ENCODE assay signal across 18 cellular contexts in genomic region chr21:46388896-46389295, GRCh38.
DNase-seq lines count a peak whose midpoint lies in the region; ATAC-seq and TF ChIP-seq lines count a peak whose summit lies in the region.
"Had no signal": no experiment of that assay in that cellular context is flagged by ENCODE, and none has a peak within 500 bp of the region (broad histone marks: within the 10 kb centered on the region; RNA-seq: fewer than 3 reads in every experiment).

No MANE protein-coding gene starts in this region.

- no peak overlapping the region for H4K5ac ChIP-seq in H9 (ENCODE audit: insufficient read length, low read depth, low read length)

- WGBS in H9 (ENCODE audit: extremely low coverage, insufficient read length, low lambda C conversion rate): no CpG with 5 or more reads among the region's 23 CpGs
- no CpG with 5 or more reads among the region's 23 CpGs for WGBS in neuronal stem cell (ENCODE audit: extremely low coverage in 2 of 2, insufficient read length in 2 of 2, insufficient replicate concordance in 1 of 2), 2 donors
- WGBS in body of pancreas, 2 donors: 91% methylated on average over 19 of the region's 23 CpGs; no CpG with 5 or more reads in 1 of the 2 donors

- H4K91ac ChIP-seq in H9 (ENCODE audit: insufficient read length, low read depth, low read length) (no peak overlapping the region), neuronal stem cell (ENCODE audit: low read depth, low read length, poor library complexity) (no peak overlapping the region)

- no peak overlapping the region for H3K4me2 ChIP-seq in H9 (ENCODE audit: insufficient read depth, insufficient read length, low read length)
- no peak overlapping the region for H3K4me2 ChIP-seq in neuronal stem cell (ENCODE audit: insufficient read depth, low read length, poor library complexity, severe bottlenecking)

- intact Hi-C loops in body of pancreas (cut with DNase I): no loop called here

- H2BK20ac ChIP-seq in H9 (ENCODE audit: low read depth, low read length, poor library complexity, severe bottlenecking): no peak overlapping the region

- no peak overlapping the region for H3K4ac ChIP-seq in H9 (ENCODE audit: low read depth, low read length)
- no peak overlapping the region for H3K4ac ChIP-seq in neuronal stem cell (ENCODE audit: low read length)

- H3K9ac ChIP-seq in H9 (ENCODE audit: extremely low read depth, insufficient read length, low read length): no peak overlapping the region
- H3K9ac ChIP-seq in neuronal stem cell (ENCODE audit: low read depth, low read length, poor library complexity): no peak overlapping the region
- H3K9ac ChIP-seq in skeletal muscle tissue (ENCODE audit: low read depth in 1 of 3, low read length in 3 of 3): no peak overlapping the region

- H2BK120ac ChIP-seq in H9 (ENCODE audit: low read depth, low read length, poor library complexity, severe bottlenecking) (no peak overlapping the region), neuronal stem cell (ENCODE audit: low read depth, low read length) (peak overlapping the region; percentile 67)

- peaks cover 0 to 2% of the 10 kb centered on the region in 2 experiments; a peak in 1 of 4 replicates for H3K4me1 Mint-ChIP-seq in H9

- H3K23ac ChIP-seq in H9 (ENCODE audit: insufficient read length, low read depth, low read length) (no peak overlapping the region), neuronal stem cell (ENCODE audit: low read depth, low read length, poor library complexity) (no peak overlapping the region)

- H3K4me1 ChIP-seq in H9 (ENCODE audit: insufficient read depth, low read length) (no peaks in the 10 kb centered on the region), neuronal stem cell (ENCODE audit: control insufficient read depth in 2 of 2, insufficient read depth in 1 of 2, low read depth in 1 of 2, low read length in 2 of 2) (no peaks in the 10 kb centered on the region), skeletal muscle tissue (ENCODE audit: control insufficient read depth in 3 of 3, insufficient read depth in 3 of 3, low read length in 3 of 3) (peaks cover 27 to 82% (median 57%) of the 10 kb centered on the region in 3 donors), body of pancreas (no peaks in the 10 kb centered on the region)
- H3K4me1 ChIP-seq: Peyer's patch had no signal

- TF ChIP-seq CTCF in H9 (conservative IDR thresholded peaks at IDR 0.05) (no peak), body of pancreas (IDR thresholded peaks at IDR 0.05) (no peak)

- H3K4me3 ChIP-seq in neuronal stem cell (ENCODE audit: low read length in 2 of 2) (no peak overlapping the region), skeletal muscle tissue (ENCODE audit: low read length in 3 of 3) (no peak overlapping the region), body of pancreas (no peak overlapping the region)
- H3K4me3 ChIP-seq: Peyer's patch had no signal

- H4K20me1 ChIP-seq in H9 (ENCODE audit: control insufficient read depth, insufficient read depth, insufficient read length): no peaks in the 10 kb centered on the region

- H3T11ph ChIP-seq in H9 (ENCODE audit: low read length): no peak overlapping the region

- H3K79me1 ChIP-seq in H9 (ENCODE audit: insufficient read depth, low read depth, low read length, poor library complexity, severe bottlenecking) (no peaks in the 10 kb centered on the region), neuronal stem cell (ENCODE audit: low read depth, low read length) (peaks cover 15% of the 10 kb centered on the region)

- no peaks in the 10 kb centered on the region for H3K23me2 ChIP-seq in H9 (ENCODE audit: insufficient read length, low read depth, low read length, poor library complexity, severe bottlenecking)

- H3K14ac ChIP-seq in H9 (ENCODE audit: insufficient read depth, low read length): no peak overlapping the region; the same call in 1 of the 2 replicates
- no peak overlapping the region for H3K14ac ChIP-seq in neuronal stem cell (ENCODE audit: low read length)

- H3K36me3 ChIP-seq in neuronal stem cell (replicated peaks in 1 of 2; ENCODE audit: control insufficient read depth in 2 of 2, insufficient read depth in 2 of 2, low read length in 2 of 2): peaks cover 34 to 81% of the 10 kb centered on the region in 2 donors
- peaks cover 53 to 66% (median 62%) of the 10 kb centered on the region in 3 donors for H3K36me3 ChIP-seq in skeletal muscle tissue (ENCODE audit: control insufficient read depth in 3 of 3, insufficient read depth in 3 of 3, low read length in 3 of 3)
- H3K36me3 ChIP-seq in body of pancreas (replicated peaks in 1 of 2; ENCODE audit: insufficient read depth in 1 of 2, low read depth in 2 of 2): no peaks in the 10 kb centered on the region

- H2BK15ac ChIP-seq in H9 (ENCODE audit: low read depth, low read length) (no peak overlapping the region), neuronal stem cell (ENCODE audit: low read length) (no peak overlapping the region)

- H4K8ac ChIP-seq in H9 (replicated peaks; ENCODE audit: insufficient read length, low read depth, low read length): no peak overlapping the region
- no peak overlapping the region for H4K8ac ChIP-seq in neuronal stem cell (ENCODE audit: low read depth, low read length)

- peaks cover 3 to 9% of the 10 kb centered on the region in 2 experiments; a peak in 4 of 5 replicates for H3K9me3 Mint-ChIP-seq in H9

- peaks cover 6% of the 10 kb centered on the region; the same call in 1 of the 2 replicates for H3K79me2 ChIP-seq in H9 (ENCODE audit: insufficient read depth, low read length)

- no peak for TF ChIP-seq POLR2A in body of pancreas (IDR thresholded peaks at IDR 0.05)

- no peak overlapping the region for H3K18ac ChIP-seq in H9 (ENCODE audit: insufficient read length, low read depth, low read length)
- H3K18ac ChIP-seq in neuronal stem cell (ENCODE audit: low read length): no peak overlapping the region

- H3K27ac ChIP-seq in H9 (ENCODE audit: insufficient read length, low read depth, low read length): no peak overlapping the region
- H3K27ac ChIP-seq in angular gyrus (ENCODE audit: low read depth, low read length): peak overlapping the region; percentile 13
- H3K27ac ChIP-seq in neuronal stem cell (replicated peaks; ENCODE audit: low read length): no peak overlapping the region
- peak overlapping the region; percentile 36 for H3K27ac ChIP-seq in skeletal muscle tissue (ENCODE audit: low read depth, low read length)
- no peak overlapping the region for H3K27ac ChIP-seq in body of pancreas
- H3K27ac ChIP-seq: Peyer's patch had no signal

- no peaks in the 10 kb centered on the region for H3K27me3 Mint-ChIP-seq in H9 (ENCODE audit: low read depth)

- no peaks in the 10 kb centered on the region for H3K27me3 ChIP-seq in H9 (ENCODE audit: insufficient read depth, low read length)
- H3K27me3 ChIP-seq in neuronal stem cell (ENCODE audit: control insufficient read depth in 3 of 3, insufficient read depth in 3 of 3, low read depth in 1 of 3, low read length in 3 of 3): no peaks in the 10 kb centered on the region
- H3K27me3 ChIP-seq in skeletal muscle tissue (ENCODE audit: control insufficient read depth in 3 of 3, insufficient read depth in 3 of 3, low read length in 3 of 3): no peaks in the 10 kb centered on the region
- H3K27me3 ChIP-seq in body of pancreas: no peaks in the 10 kb centered on the region
- H3K27me3 ChIP-seq: Peyer's patch had no signal

- no peak overlapping the region for H3K4me3 Mint-ChIP-seq in H9

- H2AFZ ChIP-seq in H9 (ENCODE audit: low read length) (no peak overlapping the region), neuronal stem cell (ENCODE audit: low read length) (no peak overlapping the region)

- ATAC-seq in body of pancreas: no peak

- no peak overlapping the region for H3K56ac ChIP-seq in H9 (ENCODE audit: insufficient read length, low read depth, low read length)

- H2AK5ac ChIP-seq in H9 (ENCODE audit: insufficient read length, low read length) (no peak overlapping the region), neuronal stem cell (ENCODE audit: low read depth, low read length) (no peak overlapping the region)

- peaks cover 28 to 62% (median 55%) of the 10 kb centered on the region in 3 experiments for H3K36me3 Mint-ChIP-seq in H9 (ENCODE audit: insufficient read depth in 1 of 3, low read depth in 3 of 3)

- no peaks in the 10 kb centered on the region for H3K9me3 ChIP-seq in H9 (ENCODE audit: control insufficient read depth, low read depth, low read length)
- H3K9me3 ChIP-seq in neuronal stem cell (replicated peaks in 1 of 2; ENCODE audit: control insufficient read depth in 2 of 2, insufficient read depth in 1 of 2, low read depth in 1 of 2, low read length in 2 of 2): peaks cover 5 to 6% of the 10 kb centered on the region in 2 donors
- H3K9me3 ChIP-seq in skeletal muscle tissue (ENCODE audit: control insufficient read depth in 3 of 3, low read length in 3 of 3): no peaks in the 10 kb centered on the region
- H3K9me3 ChIP-seq in body of pancreas: no peaks in the 10 kb centered on the region
- H3K9me3 ChIP-seq: Peyer's patch had no signal

- H2BK12ac ChIP-seq in H9 (ENCODE audit: insufficient read length, low read depth, low read length): no peak overlapping the region
- H2BK12ac ChIP-seq in neuronal stem cell (ENCODE audit: low read length): no peak overlapping the region

- DNase-seq in H9 (no peak), neuronal stem cell (ENCODE audit: low spot score) (no peak), DMS 273 treated with DMSO at 0.1 percent for 48 hours (lab: John Stamatoyannopoulos, UW) (no peak), body of pancreas (no peak)
- DNase-seq in stimulated activated CD4-positive, alpha-beta T cell treated with anti-CD3 and anti-CD28 coated beads, Interleukin-15, amount 100 ng/mL, for 24 hours: no peak
- DNase-seq: 8988T, Calu3, NCI-H1092, NCI-H1417 treated with DMSO at 0.1 percent for 48 hours, NCI-H1694 treated with DMSO at 0.1 percent for 48 hours, NCI-H2081, NCI-H2227 treated with DMSO at 0.1 percent for 48 hours, NCI-H69, OCI-M1, Peyer's patch, SHP77 treated with DMSO at 0.1 percent for 48 hours had no signal

- H2BK5ac ChIP-seq in H9 (ENCODE audit: insufficient read length, low read length): no peak overlapping the region
- no peak overlapping the region for H2BK5ac ChIP-seq in neuronal stem cell (ENCODE audit: low read length)

- H3K27ac Mint-ChIP-seq in H9: peak overlapping the region; percentile 24 to 83 (median 34); a peak in 2 of 7 replicates

Comparison
In these comparisons a context has a peak if more than half of its experiments do, and no peak if none do; other contexts are left out.
1. H3K27ac ChIP-seq: peak in angular gyrus (single experiment) and skeletal muscle tissue (single experiment); none in H9 (single experiment), neuronal stem cell (single experiment) and body of pancreas (0 of 4).